ENCODE assay signal across 23 cellular contexts in the genomic region with DNA sequence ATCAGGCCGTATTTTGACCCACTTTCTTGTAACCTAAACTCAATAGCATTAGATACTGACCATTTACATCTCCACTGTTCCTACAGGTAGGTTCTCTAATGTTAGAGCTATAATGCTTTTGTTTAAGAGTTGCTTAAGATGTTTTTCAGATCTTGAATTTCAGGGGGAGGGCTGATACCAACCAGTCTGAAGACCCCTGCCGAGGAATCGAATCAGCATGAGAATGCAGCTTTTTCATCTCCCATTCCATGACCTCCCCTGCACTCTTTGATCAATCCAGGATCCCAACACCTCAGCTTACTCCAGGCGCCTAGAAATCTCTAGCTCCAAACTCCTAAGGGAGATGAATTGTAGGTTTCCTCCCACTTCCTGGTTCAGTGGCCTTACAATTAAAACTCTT.
"Had no signal": no experiment of that assay in that cellular context is flagged by ENCODE, and none has a peak within 500 bp of the region (broad histone marks: within the 10 kb centered on the region; RNA-seq: fewer than 3 reads in every experiment).

No MANE protein-coding gene starts in this region.

- H3K4me2 ChIP-seq: hepatocyte had no signal

- H3K79me2 ChIP-seq: hepatocyte had no signal

- H3K27me3 Mint-ChIP-seq: activated naive CD8-positive, alpha-beta T cell; central memory CD8-positive, alpha-beta T cell; natural killer cell treated with Interleukin-12 subunit alpha and Interleukin-12 subunit beta and Interleukin-15 and Interleukin-18, amount 100 ng/mL, for 72 hours; progenitor cell of endocrine pancreas had no signal

- H3K27ac Mint-ChIP-seq: activated naive CD8-positive, alpha-beta T cell; activated T-cell treated with anti-CD3 and anti-CD28 coated beads, Interleukin-2, amount 50 U/mL, for 72 hours; natural killer cell treated with Interleukin-12 subunit alpha and Interleukin-12 subunit beta and Interleukin-15 and Interleukin-18, amount 100 ng/mL, for 72 hours; progenitor cell of endocrine pancreas; T-helper 2 cell treated with Interferon-gamma antibody and Interleukin-4, amounts not matched to agents 5 μg/mL and 100 μg/mL, for 36 hours had no signal

- DNase-seq: activated CD4-positive, alpha-beta T cell treated with anti-CD3 and anti-CD28 coated beads for 4 hours; activated CD4-positive, alpha-beta T cell treated with anti-CD3 and anti-CD28 coated beads, Interleukin-2, amount 50 U/mL, for 4 hours; activated naive CD4-positive, alpha-beta T cell; activated T-cell treated with anti-CD3 and anti-CD28 coated beads for 4 hours; activated T-cell treated with anti-CD3 and anti-CD28 coated beads, Interleukin-2, amount 50 U/mL, for 72 hours; anterior cingulate cortex; dermis blood vessel endothelial cell; effector CD4-positive, alpha-beta T cell; gastrocnemius medialis; islet precursor cell; left ventricle myocardium inferior; mucosa of descending colon; right lobe of liver; stimulated activated CD4-positive, alpha-beta T cell treated with anti-CD3 and anti-CD28 coated beads, Interleukin-2, amount 100 ng/mL, for 48 hours; stimulated activated naive CD4-positive, alpha-beta T cell treated with Interleukin-2 at 50 U/mL for 16 hours had no signal

- H3K27me3 ChIP-seq: gastrocnemius medialis, hepatocyte, right lobe of liver, tibial nerve had no signal

- H3K4me3 Mint-ChIP-seq: activated naive CD8-positive, alpha-beta T cell; activated T-cell treated with anti-CD3 and anti-CD28 coated beads, Interleukin-2, amount 50 U/mL, for 72 hours; central memory CD8-positive, alpha-beta T cell; natural killer cell treated with Interleukin-12 subunit alpha and Interleukin-12 subunit beta and Interleukin-15 and Interleukin-18, amount 100 ng/mL, for 72 hours; T-helper 2 cell treated with Interferon-gamma antibody and Interleukin-4, amounts not matched to agents 5 μg/mL and 100 μg/mL, for 36 hours had no signal

- H3K27ac ChIP-seq: gastrocnemius medialis, hepatocyte, left ventricle myocardium inferior, right lobe of liver, tibial nerve had no signal

- H3K4me1 ChIP-seq: gastrocnemius medialis, left ventricle myocardium inferior, right lobe of liver, tibial nerve had no signal

- H3K4me1 Mint-ChIP-seq: central memory CD8-positive, alpha-beta T cell had no signal

- H3K9me3 Mint-ChIP-seq: T-helper 2 cell treated with Interferon-gamma antibody and Interleukin-4, amounts not matched to agents 5 μg/mL and 100 μg/mL, for 36 hours had no signal

- H3K4me3 ChIP-seq: gastrocnemius medialis, hepatocyte, left ventricle myocardium inferior, lung, mucosa of descending colon, right lobe of liver, tibial nerve had no signal

- H2AFZ ChIP-seq: hepatocyte had no signal

- H3K9me3 ChIP-seq: gastrocnemius medialis, left ventricle myocardium inferior, mucosa of descending colon, right lobe of liver, tibial nerve had no signal

- H3K36me3 Mint-ChIP-seq: activated naive CD8-positive, alpha-beta T cell; natural killer cell treated with Interleukin-12 subunit alpha and Interleukin-12 subunit beta and Interleukin-15 and Interleukin-18, amount 100 ng/mL, for 72 hours had no signal

- ATAC-seq: activated T-cell treated with anti-CD3 and anti-CD28 coated beads, Interleukin-2, amount 50 U/mL, for 72 hours; gastrocnemius medialis; mucosa of descending colon; natural killer cell treated with Interleukin-12 subunit alpha and Interleukin-12 subunit beta and Interleukin-15 and Interleukin-18, amount 100 ng/mL, for 72 hours; right lobe of liver had no signal

- H3K36me3 ChIP-seq: gastrocnemius medialis, left ventricle myocardium inferior, right lobe of liver, tibial nerve had no signal
